ENCODE assay signal across 11 cellular contexts in genomic region chr11:26905368-26905767, GRCh38.
DNase-seq lines count a peak whose midpoint lies in the region.
"Had no signal": no experiment of that assay in that cellular context is flagged by ENCODE, and none has a peak within 500 bp of the region (broad histone marks: within the 10 kb centered on the region; RNA-seq: fewer than 3 reads in every experiment).

No MANE protein-coding gene starts in this region.

- peak; percentile 44 for DNase-seq in EH (ENCODE audit: low read depth)
- peak; percentile 7 for DNase-seq in NCI-H2227 treated with DMSO at 0.1 percent for 48 hours (lab: John Stamatoyannopoulos, UW)
- DNase-seq in caudate nucleus (lab: John Stamatoyannopoulos, UW) = peak in 22 of 61 donors; percentile 1 to 77 (median 7)
- DNase-seq in myocyte (ENCODE audit: low read depth) = peak; percentile 73
- no peak for DNase-seq in SHP77 (lab: John Stamatoyannopoulos, UW)
- no peak for DNase-seq in activated CD4-positive, alpha-beta T cell treated with anti-CD3 and anti-CD28 coated beads for 48 hours
- no peak for DNase-seq in DMS153 (lab: John Stamatoyannopoulos, UW)
- no peak for DNase-seq in activated effector memory CD4-positive, alpha-beta T cell treated with Interleukin-2 at 50 U/mL for 16 hours
- DNase-seq: NCI-H1092 treated with DMSO at 0.1 percent for 48 hours, nephron progenitor cell, upper lobe of left lung had no signal

- peak overlapping the region; percentile 48 for H3K27ac ChIP-seq in caudate nucleus (ENCODE audit: low read depth, low read length)
- H3K27ac ChIP-seq: upper lobe of left lung had no signal

Comparison
In these comparisons a context has a peak if more than half of its experiments do, and no peak if none do; other contexts are left out.
1. DNase-seq: peak in EH (single experiment), NCI-H2227 treated with DMSO at 0.1 percent for 48 hours (single experiment) and myocyte (single experiment); none in SHP77 (0 of 2), activated CD4-positive, alpha-beta T cell treated with anti-CD3 and anti-CD28 coated beads for 48 hours (single experiment), DMS153 (single experiment) and activated effector memory CD4-positive, alpha-beta T cell treated with Interleukin-2 at 50 U/mL for 16 hours (single experiment).